Comparison of ENCODE assay signal across 8 cellular contexts in genomic region chr9:131738838-131739191, GRCh38. TPM values are rescaled to one million over a fixed set of nuclear protein-coding genes. Genes with fewer than 3 reads are reported as not detected.
DNase-seq lines count a peak whose midpoint lies in the region; ATAC-seq lines count a peak whose summit lies in the region.

No MANE protein-coding gene starts in this region.

- ATAC-seq in esophagus mucosa (peak; percentile 12), GM21717 (IDR thresholded peaks at IDR 0.05; ENCODE audit: unreplicated experiment) (no peak)

- WGBS in trophoblast cell (ENCODE audit: extremely low coverage, insufficient coverage, insufficient read length), result no CpG with 5 or more reads among the region's 7 CpGs

- no peak overlapping the region for H3K23ac ChIP-seq in trophoblast cell (ENCODE audit: low read length)

- peak; percentile 46 for DNase-seq in NCI-H510A treated with DMSO at 0.1 percent for 48 hours (lab: John Stamatoyannopoulos, UW)
- no peak for DNase-seq in NCI-H510A (lab: John Stamatoyannopoulos, UW)
- peak; percentile 86 for DNase-seq in RPMI8226
- DNase-seq in trophoblast cell, result peak in 1 of 2 donors; percentile 65
- no peak for DNase-seq in medulla oblongata (ENCODE audit: extremely low spot score)
- DNase-seq in NK-92 treated with Interleukin-12 subunit alpha and Interleukin-12 subunit beta, amount 100 ng/mL, for 24 hours (lab: John Stamatoyannopoulos, UW), result no peak

- H3K27me3 ChIP-seq in trophoblast cell (ENCODE audit: insufficient read depth, low read length), result no peaks in the 10 kb centered on the region

- H3K4me2 ChIP-seq in trophoblast cell (ENCODE audit: low read length), result peak overlapping the region; percentile 80

- H2BK120ac ChIP-seq in trophoblast cell (ENCODE audit: insufficient read depth, low read length, poor library complexity), result peak overlapping the region; percentile 61

- H3K18ac ChIP-seq in trophoblast cell (ENCODE audit: low read length), result peak overlapping the region; percentile 92

- H2AK5ac ChIP-seq in trophoblast cell (ENCODE audit: low read length), result peak overlapping the region; percentile 73

- H4K12ac ChIP-seq in trophoblast cell (ENCODE audit: low read depth, low read length), result peak overlapping the region; percentile 80

- H2BK12ac ChIP-seq in trophoblast cell (ENCODE audit: low read length), result no peak overlapping the region

- no peak overlapping the region for H3K14ac ChIP-seq in trophoblast cell (ENCODE audit: low read length)

- H3K79me1 ChIP-seq in trophoblast cell (ENCODE audit: low read length), result peaks cover 33% of the 10 kb centered on the region

- peaks cover 30 to 39% of the 10 kb centered on the region in 2 experiments for H3K4me1 ChIP-seq in trophoblast cell (ENCODE audit: control insufficient read depth in 1 of 2, insufficient read depth in 2 of 2, low read length in 2 of 2)

- H3K9ac ChIP-seq in trophoblast cell (ENCODE audit: low read length), result peak overlapping the region; percentile 78

- peak overlapping the region; percentile 88 for H2BK5ac ChIP-seq in trophoblast cell (ENCODE audit: low read depth, low read length, poor library complexity)

- no peak overlapping the region for H2AFZ ChIP-seq in trophoblast cell (ENCODE audit: insufficient read depth, low read length, poor library complexity)

- peak overlapping the region; percentile 85 for H3K27ac ChIP-seq in trophoblast cell (ENCODE audit: low read depth, low read length)

- H3K79me2 ChIP-seq in trophoblast cell (ENCODE audit: control insufficient read depth, insufficient read depth, low read length, poor library complexity), result peaks cover 27% of the 10 kb centered on the region

- peaks cover 2% of the 10 kb centered on the region for H3K9me3 ChIP-seq in trophoblast cell (ENCODE audit: insufficient read depth, low read depth, low read length)

- peaks cover 0 to 2% of the 10 kb centered on the region in 2 experiments for H3K36me3 ChIP-seq in trophoblast cell (ENCODE audit: control insufficient read depth in 1 of 2, insufficient read depth in 2 of 2, low read length in 2 of 2)

- H3K4ac ChIP-seq in trophoblast cell (ENCODE audit: low read depth, low read length), result peak overlapping the region; percentile 95

- no peak overlapping the region for H4K8ac ChIP-seq in trophoblast cell (ENCODE audit: low read depth, low read length)

- peak overlapping the region; percentile 80 for H3K4me3 ChIP-seq in trophoblast cell (ENCODE audit: low read depth, low read length)

- H4K91ac ChIP-seq in trophoblast cell (ENCODE audit: low read depth, low read length), result peak overlapping the region; percentile 95

RNA-seq across cellular contexts. Expression of gene RAPGEF1, which starts 1.1 kb away (rescaled TPM):
- 21.0 TPM for total RNA-seq in esophagus mucosa
- polyA plus RNA-seq in trophoblast cell (2013), result 77.7 and 79.5 TPM in 2 replicates

Comparison
In these comparisons a context has a peak if more than half of its experiments do, and no peak if none do; other contexts are left out.
1. DNase-seq: peak in NCI-H510A treated with DMSO at 0.1 percent for 48 hours (single experiment) and RPMI8226 (single experiment); none in NCI-H510A (single experiment), medulla oblongata (single experiment) and NK-92 treated with Interleukin-12 subunit alpha and Interleukin-12 subunit beta, amount 100 ng/mL, for 24 hours (single experiment).